21 cellular contexts compared by ENCODE assay signal in genomic region chr3:37135561-37135960, GRCh38. TPM values are rescaled to one million over a fixed set of nuclear protein-coding genes. Genes with fewer than 3 reads are reported as not detected.
A peak's percentile ranks its signal among the peaks of the same experiment; 100 is the strongest.
DNase-seq lines count a peak whose midpoint lies in the region; ATAC-seq, FAIRE-seq and TF ChIP-seq lines count a peak whose summit lies in the region.
"Had no signal": no experiment of that assay in that cellular context is flagged by ENCODE, and none has a peak within 500 bp of the region (broad histone marks: within the 10 kb centered on the region; RNA-seq: fewer than 3 reads in every experiment).

No MANE protein-coding gene starts in this region.

- TF ChIP-seq CTCF in CD14-positive monocyte (IDR thresholded peaks at IDR 0.05), result no peak
- TF ChIP-seq CTCF in K562 (IDR thresholded peaks at IDR 0.05 in 2 of 3, conservative IDR thresholded peaks at IDR 0.05 in 1 of 3; ENCODE audit: insufficient read depth in 2 of 3, low read depth in 1 of 3, low read length in 3 of 3), result no peak
- TF ChIP-seq CTCF in fibroblast of mammary gland (conservative IDR thresholded peaks at IDR 0.05; ENCODE audit: control insufficient read depth, insufficient read depth, low read depth, low read length), result no peak
- TF ChIP-seq CTCF in adrenal gland (IDR thresholded peaks at IDR 0.05), result no peak

- H3K36me3 Mint-ChIP-seq in CD14-positive monocyte, result peaks cover under 1 to 8% of the 10 kb centered on the region in 2 donors

- no peaks in the 10 kb centered on the region for H3K9me1 ChIP-seq in K562 (ENCODE audit: control insufficient read depth, insufficient read depth, low read length)

- H3K9me3 ChIP-seq in K562 (replicated peaks; ENCODE audit: control insufficient read depth, insufficient read depth, low read depth, low read length), result no peaks in the 10 kb centered on the region
- no peaks in the 10 kb centered on the region for H3K9me3 ChIP-seq in adrenal gland (replicated peaks in 1 of 3)
- H3K9me3 ChIP-seq: A549, MG63, SJSA1 had no signal

- in situ Hi-C loops in K562 (cut with MboI), result no loop called here

- intact Hi-C loops in CD14-positive monocyte (cut with micrococcal nuclease) (no loop called here), K562 (cut with micrococcal nuclease) (no loop called here), adrenal gland (cut with DNase I) (no loop called here)

- no peaks in the 10 kb centered on the region for H3K36me3 ChIP-seq in K562 (ENCODE audit: control insufficient read depth, insufficient read depth, low read length)
- H3K36me3 ChIP-seq in adrenal gland (replicated peaks in 1 of 2), result no peaks in the 10 kb centered on the region
- H3K36me3 ChIP-seq: MG63 had no signal

- TF ChIP-seq EP300 in K562 (IDR thresholded peaks at IDR 0.05; ENCODE audit: low read length), result no peak

- BruUV-seq in K562 (replicated peaks; lab: Mats Ljungman, UMichigan), result no TSS peak

- no peak for TF ChIP-seq RAD21 in K562 (CRISPR knock-in tag; conservative IDR thresholded peaks at IDR 0.05 in 1 of 2, IDR thresholded peaks at IDR 0.05 in 1 of 2)

- H3K27me3 ChIP-seq in K562 (ENCODE audit: control insufficient read depth in 2 of 2, insufficient read depth in 2 of 2, low read length in 2 of 2) (no peaks in the 10 kb centered on the region), adrenal gland (no peaks in the 10 kb centered on the region)
- H3K27me3 ChIP-seq: MG63, SJSA1 had no signal

- H3K27ac Mint-ChIP-seq in CD14-positive monocyte, result peak overlapping the region; percentile 74 to 93 (median 87)
- H3K27ac Mint-ChIP-seq: B cell had no signal

- H3K9ac ChIP-seq in K562 (ENCODE audit: insufficient read depth in 1 of 2, low read depth in 2 of 2, low read length in 2 of 2), result no peak overlapping the region

- TF ChIP-seq POLR2A in K562 (conservative IDR thresholded peaks at IDR 0.05), result no peak
- no peak for TF ChIP-seq POLR2A in adrenal gland (IDR thresholded peaks at IDR 0.05)

- no peak overlapping the region for H2AFZ ChIP-seq in K562 (ENCODE audit: low read depth, low read length)

- POLR2A ChIA-PET in K562 (lab: Yijun Ruan, JAX), result no interaction called here

- H3K4me3 Mint-ChIP-seq in CD14-positive monocyte, result no peak overlapping the region
- H3K4me3 Mint-ChIP-seq: B cell had no signal

- FAIRE-seq in K562 (lab: Jason Lieb, UNC), result no peak
- FAIRE-seq: GM12878, RCC 7860 had no signal

- H3K9me3 Mint-ChIP-seq in CD14-positive monocyte, result no peaks in the 10 kb centered on the region

- H3K4me2 ChIP-seq in K562 (ENCODE audit: insufficient read depth, low read length), result no peak overlapping the region
- H3K4me2 ChIP-seq: A549 had no signal

- CTCF ChIA-PET in K562 (lab: Yijun Ruan, JAX; ENCODE audit: low intra/inter-chr PET ratio), result no interaction called here

- peaks cover 5% of the 10 kb centered on the region; the same call in 1 of the 2 replicates for H4K20me1 ChIP-seq in K562 (replicated peaks; ENCODE audit: control insufficient read depth, insufficient read depth, low read length)

- H3K4me1 ChIP-seq in K562 (replicated peaks in 1 of 2; ENCODE audit: control insufficient read depth in 2 of 2, insufficient read depth in 2 of 2, low read length in 2 of 2) (peaks cover 0 to 14% of the 10 kb centered on the region in 2 experiments; a peak in 3 of 5 replicates), adrenal gland (replicated peaks in 1 of 2) (peaks cover 9 to 28% of the 10 kb centered on the region in 2 donors)

- no peak for ATAC-seq in K562
- ATAC-seq in HG02884 (IDR thresholded peaks at IDR 0.05; ENCODE audit: unreplicated experiment), result no peak
- ATAC-seq: A549, GM12878 had no signal

- H3K79me2 ChIP-seq in K562 (ENCODE audit: control insufficient read depth, insufficient read depth, low read length), result 0 out of 3 replicates have a peak, but pooled peaks cover 4% of the 10 kb centered on the region

- 40% methylated on average over 1 of the region's 1 CpG for WGBS in K562 (ENCODE audit: insufficient coverage, low coverage, missing lambda C conversion rate)
- WGBS in adrenal gland, 4 donors, result 88 to 95% (median 91%) methylated on average over 1 of the region's 1 CpG

- H3K4me1 Mint-ChIP-seq in CD14-positive monocyte, result peaks cover 30% of the 10 kb centered on the region

- no peaks in the 10 kb centered on the region for H3K27me3 Mint-ChIP-seq in CD14-positive monocyte (ENCODE audit: low read depth in 3 of 3)
- H3K27me3 Mint-ChIP-seq: B cell had no signal

- no peak for DNase-seq in CD14-positive monocyte (ENCODE audit: low spot score)
- DNase-seq in HCEC 1CT, result peak; percentile 45
- no peak for DNase-seq in K562 (ENCODE audit: extremely low read depth in 1 of 4, low spot score in 3 of 4)
- peak; percentile 22 for DNase-seq in fibroblast of mammary gland (ENCODE audit: low read depth)
- no peak for DNase-seq in adrenal gland
- no peak for DNase-seq in SW480 (ENCODE audit: low spot score)
- DNase-seq in NK-92 treated with Interleukin-12 subunit alpha and Interleukin-12 subunit beta, amount 100 ng/mL, for 24 hours (lab: John Stamatoyannopoulos, UW), result no peak
- DNase-seq: GOT3, Kasumi-1, MG63, NCI-H1092, NCI-H1436, NCI-H187 treated with DMSO at 0.1 percent for 48 hours, NCI-H2107, NCI-H748 treated with DMSO at 0.1 percent for 48 hours had no signal

- no peak overlapping the region for H3K4me3 ChIP-seq in K562
- H3K4me3 ChIP-seq in fibroblast of mammary gland (ENCODE audit: control insufficient read depth, low read depth, low read length), result no peak overlapping the region
- H3K4me3 ChIP-seq in adrenal gland, result no peak overlapping the region
- H3K4me3 ChIP-seq: A549, GM12878, MG63, SJSA1 had no signal

- H3K27ac ChIP-seq in K562 (ENCODE audit: extremely low read depth, low read depth, low read length), result no peak overlapping the region
- H3K27ac ChIP-seq in adrenal gland, result no peak overlapping the region
- H3K27ac ChIP-seq: A549, SJSA1 had no signal

TF ChIP-seq in K562, 482 proteins besides CTCF, POLR2A, EP300 and RAD21:
- TF ChIP-seq ZNF766 (CRISPR knock-in tag; conservative IDR thresholded peaks at IDR 0.05), result peak; percentile 14; the same call in 1 of the 2 replicates
- TF ChIP-seq ZNF175 (CRISPR knock-in tag; IDR thresholded peaks at IDR 0.05; ENCODE audit: low read depth), result 0 out of 2 replicates have a peak, but pooled peaks have one; percentile 28
- no peak for TF ChIP-seq POLR2G (IDR thresholded peaks at IDR 0.05; ENCODE audit: low read depth, low read length)
- TF ChIP-seq, protein P1, sequence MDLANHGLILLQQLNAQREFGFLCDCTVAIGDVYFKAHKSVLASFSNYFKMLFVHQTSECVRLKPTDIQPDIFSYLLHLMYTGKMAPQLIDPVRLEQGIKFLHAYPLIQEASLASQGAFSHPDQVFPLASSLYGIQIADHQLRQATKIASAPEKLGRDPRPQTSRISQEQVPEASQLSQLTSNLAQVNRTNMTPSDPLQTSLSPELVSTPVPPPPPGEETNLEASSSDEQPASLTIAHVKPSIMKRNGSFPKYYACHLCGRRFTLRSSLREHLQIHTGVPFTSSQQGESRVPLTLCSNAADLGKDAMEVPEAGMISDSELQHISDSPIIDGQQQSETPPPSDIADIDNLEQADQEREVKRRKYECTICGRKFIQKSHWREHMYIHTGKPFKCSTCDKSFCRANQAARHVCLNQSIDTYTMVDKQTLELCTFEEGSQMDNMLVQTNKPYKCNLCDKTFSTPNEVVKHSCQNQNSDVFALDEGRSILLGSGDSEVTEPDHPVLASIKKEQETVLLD (IDR thresholded peaks at IDR 0.05), result no peak

RNA-seq across cellular contexts. Expression of gene LRRFIP2, which starts 38.8 kb away (rescaled TPM):
- polyA plus RNA-seq in CD14-positive monocyte (10 to 100 TPM; 30.9 to 31.7 TPM), K562 (2011; rRNA removed) (24.4 and 37.0 TPM in 2 replicates), K562 (2014; fragmentation: Illumina TruSeq; extraction: Trizol) (38.4 and 42.7 TPM in 2 replicates), K562 (2014; fragmentation: Nextera tagmentation; extraction: Ambion mirVana) (10 to 100 TPM in 1 of 2 experiments, 1 to 10 TPM in 1; 9.9 to 11.2 TPM), K562 (2014; rRNA removed) (40.7 and 46.6 TPM in 2 replicates), adrenal gland (10 to 100 TPM; 34.9 to 76.8 (median 39.4) TPM)
- total RNA-seq in K562 (2011; cell fraction: chromatin; rRNA removed; ENCODE audit: low replicate concordance), result 55.1 and 138 TPM in 2 replicates
- total RNA-seq in K562 (2011; cell fraction: nucleolus; rRNA removed), result 36.5 and 52.5 TPM in 2 replicates
- total RNA-seq in K562 (2011; cell fraction: nucleoplasm; rRNA removed), result 96.8 and 146 TPM in 2 replicates
- total RNA-seq in K562 (2014; rRNA removed) (44.9 and 53.9 TPM in 2 replicates), K562 (2014; rRNA removed; fragmentation: Illumina TruSeq; extraction: Trizol) (46.2 and 55.4 TPM in 2 replicates), K562 (2015; rRNA removed; fragmentation: Illumina TruSeq; extraction: Trizol) (46.0 and 49.4 TPM in 2 replicates), K562 (2021) (41.6 and 46.6 TPM in 2 replicates), adrenal gland (100 to 1,000 TPM in 1 of 8 donors, 10 to 100 TPM in 7; 34.2 to 161 (median 50.2) TPM)
- 13.0 and 14.1 TPM in 2 replicates for polyA plus RNA-seq in K562 (2011; cell fraction: cytosol; rRNA removed)
- 26.0 and 26.4 TPM in 2 replicates for polyA plus RNA-seq in K562 (2011; cell fraction: nucleus; rRNA removed)
- polyA plus RNA-seq in K562 (2012), result 31.2 and 44.6 TPM in 2 replicates
- 50.0 and 53.0 TPM in 2 replicates for polyA minus RNA-seq in K562 (2011; rRNA and poly(A)+ RNA removed)
- polyA minus RNA-seq in K562 (2011; cell fraction: cytosol; rRNA and poly(A)+ RNA removed), result 15.2 and 17.1 TPM in 2 replicates
- polyA minus RNA-seq in K562 (2011; cell fraction: nucleus; rRNA and poly(A)+ RNA removed), result 58.3 and 84.4 TPM in 2 replicates

Comparison
In these comparisons a context has a peak if more than half of its experiments do, and no peak if none do; other contexts are left out.
1. DNase-seq: peak in HCEC 1CT (single experiment) and fibroblast of mammary gland (single experiment); none in CD14-positive monocyte (single experiment), K562 (0 of 4), adrenal gland (0 of 7), SW480 (single experiment) and NK-92 treated with Interleukin-12 subunit alpha and Interleukin-12 subunit beta, amount 100 ng/mL, for 24 hours (single experiment).